Comparison of ENCODE assay signal across 15 cellular contexts in the genomic region with DNA sequence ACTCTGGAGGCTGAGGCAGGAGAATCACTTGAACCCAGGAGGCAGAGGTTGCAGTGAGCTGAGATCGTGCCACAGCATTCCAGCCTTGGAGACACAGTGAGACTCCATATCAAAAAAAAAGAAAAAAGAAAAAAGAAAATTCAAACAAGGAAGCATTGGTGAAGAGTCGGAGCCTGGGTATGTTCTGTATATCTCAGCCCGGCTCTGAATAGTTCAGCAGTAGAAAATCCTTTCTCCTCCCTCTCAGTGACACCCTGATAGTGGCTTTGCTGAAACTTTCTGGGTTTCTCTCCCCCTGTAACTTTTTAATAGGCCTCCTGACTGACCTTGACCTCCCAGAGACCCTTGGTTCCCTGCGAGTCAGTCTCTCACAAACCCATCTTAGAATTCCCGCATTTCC.
"Had no signal": no experiment of that assay in that cellular context is flagged by ENCODE, and none has a peak within 500 bp of the region (broad histone marks: within the 10 kb centered on the region; RNA-seq: fewer than 3 reads in every experiment).

No MANE protein-coding gene starts in this region.

- H3K27ac ChIP-seq: dorsolateral prefrontal cortex, prostate gland, skin epidermis, spleen, thyroid gland had no signal

- H3K4me1 Mint-ChIP-seq: memory B cell; stimulated activated naive CD8-positive, alpha-beta T cell treated with anti-CD3 and anti-CD28 coated beads, Interleukin-15, amount 100 ng/mL, for 72 hours had no signal

- ATAC-seq: natural killer cell; stimulated activated naive CD8-positive, alpha-beta T cell treated with anti-CD3 and anti-CD28 coated beads, Interleukin-15, amount 100 ng/mL, for 72 hours had no signal

- H3K36me3 Mint-ChIP-seq: memory B cell, natural killer cell, type B pancreatic cell had no signal

- H3K27me3 Mint-ChIP-seq: memory B cell had no signal

- H3K36me3 ChIP-seq: prostate gland, spleen, thyroid gland had no signal

- H3K4me3 Mint-ChIP-seq: memory B cell; natural killer cell; stimulated activated naive CD8-positive, alpha-beta T cell treated with anti-CD3 and anti-CD28 coated beads, Interleukin-15, amount 100 ng/mL, for 72 hours; type B pancreatic cell had no signal

- H3K4me1 ChIP-seq: prostate gland, thyroid gland had no signal

- H3K4me3 ChIP-seq: dorsolateral prefrontal cortex, lung, prostate gland, skin epidermis, spleen, thyroid gland had no signal

- H3K27me3 ChIP-seq: spleen, thyroid gland had no signal

- H3K27ac Mint-ChIP-seq: memory B cell; natural killer cell; stimulated activated naive CD8-positive, alpha-beta T cell treated with anti-CD3 and anti-CD28 coated beads, Interleukin-15, amount 100 ng/mL, for 72 hours; type B pancreatic cell had no signal

- DNase-seq: dorsolateral prefrontal cortex; effector CD4-positive, alpha-beta T cell; natural killer cell; nucleus accumbens; spleen; stimulated activated CD4-positive, alpha-beta T cell treated with anti-CD3 and anti-CD28 coated beads, Interleukin-2, amount 100 ng/mL, for 48 hours; stimulated activated CD8-positive, alpha-beta memory T cell treated with anti-CD3 and anti-CD28 coated beads, Interleukin-4, amount 100 ng/mL, for 48 hours; stimulated activated naive CD4-positive, alpha-beta T cell; stimulated activated naive CD8-positive, alpha-beta T cell treated with anti-CD3 and anti-CD28 coated beads, Interleukin-15, amount 100 ng/mL, for 72 hours; thyroid gland had no signal

- H3K9me3 ChIP-seq: prostate gland, spleen, thyroid gland had no signal
